In the genomic region with DNA sequence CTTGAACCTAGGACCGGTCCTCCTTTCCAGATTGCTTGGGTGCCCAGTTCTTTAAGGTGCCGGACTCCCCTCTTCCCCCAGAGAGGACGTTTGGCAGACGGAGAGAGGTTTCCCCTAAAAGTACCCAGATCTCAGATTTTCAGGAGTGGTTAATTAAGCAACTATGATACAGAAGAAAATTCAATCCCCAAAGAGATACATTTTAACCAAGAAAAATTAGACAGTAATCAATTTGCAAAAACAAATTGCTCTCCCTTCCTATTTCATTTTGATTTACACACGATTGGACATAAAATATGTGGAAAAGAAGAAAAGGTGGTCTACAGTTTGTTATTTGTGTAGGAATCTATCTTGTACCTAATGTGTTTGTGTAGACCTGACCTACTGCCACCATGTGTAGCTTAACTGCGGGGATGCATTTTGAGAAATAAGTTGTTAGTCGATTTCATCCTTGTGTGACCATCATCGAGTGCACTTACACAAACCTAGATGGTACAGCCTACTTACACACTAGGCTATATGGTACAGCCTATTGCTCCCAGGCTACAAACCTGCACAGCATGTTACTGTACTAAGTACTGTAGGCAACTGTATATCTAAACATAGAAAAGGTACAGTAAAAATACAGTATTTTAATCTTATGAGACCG, we compare ENCODE assay signal across 1 cellular context.
TF ChIP-seq lines count a peak whose summit lies in the region.

No MANE protein-coding gene starts in this region.

TF ChIP-seq in SK-N-SH treated with all-trans-retinoic acid at 6 μM for 48 hours, 23 proteins besides CTCF, POLR2A, EP300 and RAD21 (continued from another document):
- TF ChIP-seq TOX (CRISPR knock-in tag; IDR thresholded peaks at IDR 0.05; ENCODE audit: borderline replicate concordance) (no peak), CREB5 (CRISPR knock-in tag; IDR thresholded peaks at IDR 0.05; ENCODE audit: low read depth) (no peak), ARNTL (CRISPR knock-in tag; IDR thresholded peaks at IDR 0.05; ENCODE audit: borderline replicate concordance, low read depth) (no peak), ZC3H10 (CRISPR knock-in tag; IDR thresholded peaks at IDR 0.05) (no peak), PATZ1 (CRISPR knock-in tag; IDR thresholded peaks at IDR 0.05; ENCODE audit: borderline replicate concordance) (no peak), PPARA (CRISPR knock-in tag; IDR thresholded peaks at IDR 0.05; ENCODE audit: borderline replicate concordance) (no peak), TCF4 (CRISPR knock-in tag; IDR thresholded peaks at IDR 0.05; ENCODE audit: borderline replicate concordance) (no peak), ZFP30 (CRISPR knock-in tag; IDR thresholded peaks at IDR 0.05) (no peak), ISL1 (CRISPR knock-in tag; IDR thresholded peaks at IDR 0.05) (no peak), ZFP3 (CRISPR knock-in tag; IDR thresholded peaks at IDR 0.05) (no peak)
